8 cellular contexts compared by ENCODE assay signal in the genomic region with DNA sequence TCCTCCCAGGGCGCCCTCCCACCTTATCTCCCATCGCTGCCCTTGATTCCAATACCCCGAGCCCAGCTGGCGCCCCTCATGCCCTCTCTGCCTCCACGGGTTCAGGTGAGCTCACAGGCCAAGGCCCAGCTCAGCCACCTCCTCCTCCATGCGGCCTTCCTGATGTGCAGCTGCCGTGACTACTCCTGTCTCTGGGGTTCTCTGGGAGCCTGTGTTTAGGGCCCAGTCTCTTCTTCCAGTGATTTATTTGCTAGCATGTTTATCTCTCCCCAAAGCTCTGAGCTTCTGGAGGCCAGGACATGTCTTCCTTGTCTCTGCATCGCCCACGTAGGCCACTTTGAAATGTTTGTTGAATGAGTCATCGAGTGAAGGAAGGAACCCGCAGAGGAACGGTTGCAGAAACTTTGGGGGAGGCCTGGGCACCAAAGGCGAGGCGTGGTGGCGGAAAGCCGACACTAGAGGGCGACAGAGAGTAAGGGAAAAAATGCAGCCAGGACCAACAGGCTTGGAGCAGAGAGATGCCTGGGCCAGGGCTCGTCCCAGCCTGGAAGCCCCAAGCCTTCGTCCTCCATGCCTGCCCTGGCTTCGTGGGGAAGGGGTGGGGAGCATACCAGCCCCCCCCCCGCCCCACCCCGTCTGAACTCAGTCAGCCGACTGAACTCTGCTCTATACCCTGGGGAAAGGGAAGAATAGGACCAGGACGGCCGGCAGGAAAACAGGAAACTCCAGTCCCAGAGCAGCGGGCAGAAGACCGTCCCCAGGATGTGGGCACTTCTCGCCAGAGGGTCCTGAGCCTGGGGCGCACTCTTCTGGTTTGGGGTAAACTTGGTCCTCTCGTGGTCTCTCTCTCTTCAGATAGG. TPM values are rescaled to one million over a fixed set of nuclear protein-coding genes. Genes with fewer than 3 reads are reported as not detected.
DNase-seq lines count a peak whose midpoint lies in the region; ATAC-seq and TF ChIP-seq lines count a peak whose summit lies in the region.

No MANE protein-coding gene starts in this region.

- ATAC-seq in GM18499 (IDR thresholded peaks at IDR 0.05; ENCODE audit: insufficient read depth, unreplicated experiment) = peak; percentile 76
- ATAC-seq in HG02981 (IDR thresholded peaks at IDR 0.05; ENCODE audit: unreplicated experiment) = peak; percentile 79
- peak; percentile 88 to 90 for ATAC-seq in activated CD4-positive, CD25-positive, alpha-beta regulatory T cell treated with anti-CD3 and anti-CD28 coated beads, Interleukin-2, amount 50 U/mL, for 24 hours

- peak overlapping the region; percentile 82 for H3K27ac ChIP-seq in A673 (ENCODE audit: low read depth, low read length, poor library complexity, severe bottlenecking)

- intact Hi-C loops in A673 (cut with micrococcal nuclease; ENCODE audit: unreplicated experiment) = loop anchor here (1.0 kb wide), 1 partner anchor 23 kb away; no protein-coding TSS in a partner anchor

- no peaks in the 10 kb centered on the region for H3K9me3 ChIP-seq in A673 (ENCODE audit: low read depth, low read length, poor library complexity, severe bottlenecking)

- CTCF ChIA-PET in A673 (lab: Charles Lee) = interaction anchor here (0.7 to 1.9 kb wide), 7 partner anchors 9 to 114 kb away, joined by 3 to 17 read pairs (median 4); a partner anchor contains a TSS

- DNase-seq in A673 (ENCODE audit: low spot score) (peak; percentile 97), NCI-H2171 (lab: John Stamatoyannopoulos, UW) (peak; percentile 37), cerebellum (ENCODE audit: low spot score) (peak; percentile 91), kidney tubule cell (ENCODE audit: low spot score) (peak; percentile 99)
- DNase-seq in stimulated activated CD4-positive, alpha-beta T cell treated with anti-CD3 and anti-CD28 coated beads, Interleukin-15, amount 100 ng/mL, for 48 hours (ENCODE audit: low read depth in 2 of 2) = peak; percentile 86 to 92

- peak overlapping the region; percentile 32 for H3K4me3 ChIP-seq in A673 (ENCODE audit: low read depth, low read length, poor library complexity, severe bottlenecking)

- H3K27me3 ChIP-seq in A673 (replicated peaks; ENCODE audit: insufficient read depth, low read depth, low read length, poor library complexity) = no peaks in the 10 kb centered on the region

- POLR2A ChIA-PET in A673 (lab: Charles Lee; ENCODE audit: low non-redundant PET) = no interaction called here

- H3K4me1 ChIP-seq in A673 (ENCODE audit: insufficient read depth, low read length, poor library complexity, severe bottlenecking) = peaks cover 29% of the 10 kb centered on the region

- BruUV-seq in A673 (replicated peaks; lab: Mats Ljungman, UMichigan) = no TSS peak

- H3K36me3 ChIP-seq in A673 (ENCODE audit: insufficient read depth, low read length, poor library complexity, severe bottlenecking) = no peaks in the 10 kb centered on the region

- TF ChIP-seq CTCF in A673 (conservative IDR thresholded peaks at IDR 0.05; ENCODE audit: low read depth, low read length) = peak; percentile 98

RNA-seq across cellular contexts. Expression of a gene that starts 10.9 kb away (rescaled TPM):
- total RNA-seq in A673 (2021) = 354 and 375 TPM in 2 replicates
- total RNA-seq in cerebellum = 11.9 TPM

Comparison
In these comparisons a context has a peak if more than half of its experiments do, and no peak if none do; other contexts are left out.
1. Peak in every context shown above with its lines: DNase-seq, ATAC-seq, H3K4me3 ChIP-seq and H3K27ac ChIP-seq.
2. DNase-seq: peak in every context shown above with its lines; median percentile 99 in kidney tubule cell; 97 in A673; 91 in cerebellum; 89 in stimulated activated CD4-positive, alpha-beta T cell treated with anti-CD3 and anti-CD28 coated beads, Interleukin-15, amount 100 ng/mL, for 48 hours; 37 in NCI-H2171.
3. RNA of a gene that starts 10.9 kb away (total RNA-seq): 354 to 375 TPM in A673; 11.9 TPM in cerebellum (single experiment); every median in the first group is over 10 times any median in the second.